8 cellular contexts compared by ENCODE assay signal in genomic region chr15:40038267-40038653, GRCh38. TPM values are rescaled to one million over a fixed set of nuclear protein-coding genes. Genes with fewer than 3 reads are reported as not detected.
DNase-seq lines count a peak whose midpoint lies in the region; ATAC-seq and TF ChIP-seq lines count a peak whose summit lies in the region.

No MANE protein-coding gene starts in this region.

- TF ChIP-seq CTCF in 22Rv1 (IDR thresholded peaks at IDR 0.05) (no peak), HFF-Myc (IDR thresholded peaks at IDR 0.05; ENCODE audit: low read depth, low read length, missing control alignments) (no peak), astrocyte of the cerebellum (IDR thresholded peaks at IDR 0.05; ENCODE audit: low read depth, low read length, missing control alignments) (no peak)

- 6% methylated on average over 18 of the region's 18 CpGs for WGBS in thymus

- in situ Hi-C loops in astrocyte of the cerebellum (cut with HindIII; ENCODE audit: low sequenced_read_pairs) = no loop called here

- DNase-seq in HFF-Myc (ENCODE audit: extremely low read depth, low read depth) = no peak
- no peak for DNase-seq in astrocyte of the cerebellum (ENCODE audit: low read depth)
- DNase-seq in kidney tubule cell (ENCODE audit: low spot score) = peak; percentile 47
- DNase-seq in glomerular visceral epithelial cell (ENCODE audit: extremely low spot score) = no peak

- H3K27me3 ChIP-seq in thymus (ENCODE audit: control insufficient read depth, insufficient read depth) = no peaks in the 10 kb centered on the region

- peak overlapping the region; percentile 94 for H3K4me3 ChIP-seq in HFF-Myc (replicated peaks; ENCODE audit: low read depth, low read length)
- peak overlapping the region; percentile 94 for H3K4me3 ChIP-seq in astrocyte of the cerebellum (ENCODE audit: low read depth, low read length)
- H3K4me3 ChIP-seq in thymus (ENCODE audit: low read length) = peak overlapping the region; percentile 75

- peaks cover 12% of the 10 kb centered on the region for H3K4me1 ChIP-seq in thymus (ENCODE audit: control insufficient read depth, insufficient read depth, low read length)

- peak overlapping the region; percentile 83 for H3K27ac ChIP-seq in 22Rv1
- peak overlapping the region; percentile 96 for H3K27ac ChIP-seq in thymus (ENCODE audit: low read depth)

- no peak for ATAC-seq in GM18867 (IDR thresholded peaks at IDR 0.05; ENCODE audit: unreplicated experiment)
- ATAC-seq in HG02973 (IDR thresholded peaks at IDR 0.05; ENCODE audit: unreplicated experiment) = no peak

- H3K36me3 ChIP-seq in thymus (ENCODE audit: control insufficient read depth, insufficient read depth) = peaks cover 22% of the 10 kb centered on the region

- H3K9me3 ChIP-seq in thymus (ENCODE audit: control insufficient read depth) = no peaks in the 10 kb centered on the region

RNA-seq across cellular contexts. Expression of gene SRP14, which starts 0.7 kb away (rescaled TPM):
- polyA plus RNA-seq in thymus = 522 TPM
